16 cellular contexts compared by ENCODE assay signal in genomic region chr11:22049276-22049675, GRCh38.
DNase-seq lines count a peak whose midpoint lies in the region; TF ChIP-seq lines count a peak whose summit lies in the region.
"Had no signal": no experiment of that assay in that cellular context is flagged by ENCODE, and none has a peak within 500 bp of the region (broad histone marks: within the 10 kb centered on the region; RNA-seq: fewer than 3 reads in every experiment).

No MANE protein-coding gene starts in this region.

- H3K36me3 ChIP-seq in breast epithelium (no peaks in the 10 kb centered on the region), colonic mucosa (no peaks in the 10 kb centered on the region), Caco-2 (ENCODE audit: control insufficient read depth, insufficient read depth, low read length) (no peaks in the 10 kb centered on the region)
- H3K36me3 ChIP-seq: BLaER1, HAP-1 had no signal

- H3K9me3 Mint-ChIP-seq in MCF 10A (ENCODE audit: unreplicated experiment): peaks cover 54% of the 10 kb centered on the region
- H3K9me3 Mint-ChIP-seq in Caco-2 (ENCODE audit: unreplicated experiment): no peaks in the 10 kb centered on the region

- no peak overlapping the region for H3K4me3 Mint-ChIP-seq in MCF 10A (ENCODE audit: unreplicated experiment)
- H3K4me3 Mint-ChIP-seq in Caco-2 (ENCODE audit: unreplicated experiment): no peak overlapping the region
- H3K4me3 Mint-ChIP-seq: CD14-positive monocyte; CD4-positive, alpha-beta memory T cell had no signal

- H3K9me3 ChIP-seq in breast epithelium: peaks cover 0 to 3% of the 10 kb centered on the region in 2 donors
- H3K9me3 ChIP-seq in colonic mucosa: no peaks in the 10 kb centered on the region
- H3K9me3 ChIP-seq in Caco-2: no peaks in the 10 kb centered on the region
- H3K9me3 ChIP-seq: BLaER1, HAP-1 had no signal

- H3K27me3 ChIP-seq in breast epithelium: no peaks in the 10 kb centered on the region
- no peaks in the 10 kb centered on the region for H3K27me3 ChIP-seq in colonic mucosa
- no peaks in the 10 kb centered on the region for H3K27me3 ChIP-seq in Caco-2 (replicated peaks; ENCODE audit: control insufficient read depth, insufficient read depth, low read length)
- H3K27me3 ChIP-seq: BLaER1 had no signal

- H3K36me3 Mint-ChIP-seq in MCF 10A (ENCODE audit: insufficient read depth, unreplicated experiment) (no peaks in the 10 kb centered on the region), Caco-2 (ENCODE audit: insufficient read depth, unreplicated experiment) (no peaks in the 10 kb centered on the region)
- H3K36me3 Mint-ChIP-seq: CD14-positive monocyte; CD4-positive, alpha-beta memory T cell had no signal

- intact Hi-C loops in MCF 10A (cut with micrococcal nuclease): no loop called here
- intact Hi-C loops in breast epithelium (cut with DNase I; ENCODE audit: low total_unique reads): no loop called here
- intact Hi-C loops in colonic mucosa (cut with DNase I): no loop called here
- intact Hi-C loops in Caco-2 (cut with micrococcal nuclease; ENCODE audit: unreplicated experiment): no loop called here

- no peaks in the 10 kb centered on the region for H3K4me1 ChIP-seq in breast epithelium
- no peaks in the 10 kb centered on the region for H3K4me1 ChIP-seq in colonic mucosa
- H3K4me1 ChIP-seq in Caco-2: no peaks in the 10 kb centered on the region
- H3K4me1 ChIP-seq: HAP-1 had no signal

- peak; percentile 15 for DNase-seq in MCF 10A (ENCODE audit: unreplicated experiment)
- no peak for DNase-seq in breast epithelium (ENCODE audit: low spot score in 2 of 2)
- DNase-seq in RKO (ENCODE audit: low spot score): peak; percentile 62
- peak; percentile 20 for DNase-seq in epithelial cell of esophagus (ENCODE audit: low read depth)
- peak; percentile 49 for DNase-seq in renal cortical epithelial cell (ENCODE audit: low read depth)
- no peak for DNase-seq in colonic mucosa
- DNase-seq in activated effector memory CD4-positive, alpha-beta T cell treated with anti-CD3 and anti-CD28 coated beads, Interleukin-2, amount 50 U/mL, for 16 hours: no peak
- no peak for DNase-seq in Caco-2
- DNase-seq: Calu3; CD4-positive, alpha-beta memory T cell; DMS79 treated with DMSO at 0.1 percent for 48 hours had no signal

- TF ChIP-seq CTCF in MCF 10A (IDR thresholded peaks at IDR 0.05; ENCODE audit: unreplicated experiment) (no peak), breast epithelium (IDR thresholded peaks at IDR 0.05) (no peak), epithelial cell of esophagus (IDR thresholded peaks at IDR 0.05; ENCODE audit: insufficient read depth, low read depth, low read length, missing control alignments) (no peak), colonic mucosa (IDR thresholded peaks at IDR 0.05) (no peak), Caco-2 (IDR thresholded peaks at IDR 0.05; ENCODE audit: insufficient read depth in 1 of 2, low read depth in 1 of 2, low read length in 1 of 2, severe bottlenecking in 1 of 2, unreplicated experiment in 1 of 2) (no peak)

- H3K27ac Mint-ChIP-seq in MCF 10A (ENCODE audit: low read depth, unreplicated experiment) (no peak overlapping the region), Caco-2 (ENCODE audit: unreplicated experiment) (no peak overlapping the region)
- H3K27ac Mint-ChIP-seq: CD14-positive monocyte; CD4-positive, alpha-beta memory T cell had no signal

- TF ChIP-seq POLR2A in breast epithelium (IDR thresholded peaks at IDR 0.05): no peak

- no TSS peak for BruUV-seq in MCF 10A (replicated peaks; lab: Mats Ljungman, UMichigan)
- no TSS peak for BruUV-seq in Caco-2 (replicated peaks; lab: Mats Ljungman, UMichigan)

- H3K4me3 ChIP-seq in breast epithelium (no peak overlapping the region), epithelial cell of esophagus (ENCODE audit: low read length) (no peak overlapping the region), colonic mucosa (no peak overlapping the region), Caco-2 (ENCODE audit: low read depth, low read length) (no peak overlapping the region)
- H3K4me3 ChIP-seq: BLaER1, GM12878, HAP-1 had no signal

- H3K27ac ChIP-seq in breast epithelium (no peak overlapping the region), colonic mucosa (no peak overlapping the region)
- H3K27ac ChIP-seq: 22Rv1, BLaER1 had no signal

- POLR2A ChIA-PET in MCF 10A (lab: Yijun Ruan, JAX): no interaction called here
- POLR2A ChIA-PET in Caco-2 (lab: Charles Lee): no interaction called here

- H3K9ac ChIP-seq in colonic mucosa (ENCODE audit: low read depth in 2 of 2, low read length in 2 of 2): no peak overlapping the region
- H3K9ac ChIP-seq: BLaER1 had no signal

- H3K27me3 Mint-ChIP-seq in MCF 10A (ENCODE audit: insufficient read depth, unreplicated experiment): no peaks in the 10 kb centered on the region
- H3K27me3 Mint-ChIP-seq in Caco-2 (ENCODE audit: insufficient read depth, unreplicated experiment): peaks cover 2% of the 10 kb centered on the region
- H3K27me3 Mint-ChIP-seq: CD4-positive, alpha-beta memory T cell had no signal

- CTCF ChIA-PET in MCF 10A (lab: Yijun Ruan, JAX) (interaction anchor here (0.6 kb wide), 1 partner anchor 475 kb away, joined by 3 read pairs; no protein-coding TSS in a partner anchor), Caco-2 (lab: Charles Lee) (no interaction called here)

- H3K4me1 Mint-ChIP-seq in MCF 10A (ENCODE audit: insufficient read depth, unreplicated experiment) (no peaks in the 10 kb centered on the region), Caco-2 (ENCODE audit: low read depth, unreplicated experiment) (no peaks in the 10 kb centered on the region)
- H3K4me1 Mint-ChIP-seq: CD14-positive monocyte; CD4-positive, alpha-beta memory T cell had no signal

Comparison
In these comparisons a context has a peak if more than half of its experiments do, and no peak if none do; other contexts are left out.
1. DNase-seq: peak in MCF 10A (single experiment), RKO (single experiment), epithelial cell of esophagus (single experiment) and renal cortical epithelial cell (single experiment); none in breast epithelium (0 of 2), colonic mucosa (single experiment), activated effector memory CD4-positive, alpha-beta T cell treated with anti-CD3 and anti-CD28 coated beads, Interleukin-2, amount 50 U/mL, for 16 hours (single experiment) and Caco-2 (0 of 2).